ENCODE assay signal across 8 cellular contexts in the genomic region with DNA sequence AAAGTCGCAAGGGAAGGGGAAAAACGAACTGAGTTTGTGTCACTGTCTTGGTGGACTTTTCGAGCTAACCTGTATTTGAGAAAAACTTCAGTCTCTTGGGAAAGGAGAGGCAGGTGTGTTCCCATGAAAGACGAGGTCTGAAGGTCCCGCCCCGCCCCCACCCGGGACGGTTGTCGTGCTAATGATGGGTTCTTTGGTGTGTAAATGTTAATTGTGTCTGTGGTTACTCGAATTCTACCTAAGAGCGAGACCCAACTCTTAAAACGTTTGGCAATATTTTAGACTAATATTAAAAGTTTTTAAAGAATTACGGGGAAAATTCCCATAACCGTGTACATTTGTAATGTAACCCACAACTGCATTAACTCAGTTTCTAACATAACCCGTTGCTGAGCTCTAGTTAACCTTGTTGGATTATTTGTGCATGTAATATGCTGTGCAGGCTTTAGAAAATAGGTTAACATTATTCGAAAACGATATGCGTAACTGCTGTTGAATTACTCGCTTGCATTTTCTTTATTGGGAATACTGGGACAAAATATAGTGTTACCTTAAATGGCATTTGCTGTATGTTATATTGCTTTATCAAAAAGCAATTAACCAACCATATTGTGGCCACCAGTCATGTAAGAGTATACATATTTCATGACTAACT. TPM values are rescaled to one million over a fixed set of nuclear protein-coding genes. Genes with fewer than 3 reads are reported as not detected.
DNase-seq lines count a peak whose midpoint lies in the region; ATAC-seq and TF ChIP-seq lines count a peak whose summit lies in the region.

No MANE protein-coding gene starts in this region.

- H3K4me1 Mint-ChIP-seq in activated naive CD4-positive, alpha-beta T cell treated with anti-CD3 and anti-CD28 coated beads, Interleukin-2, amount 50 U/mL, for 24 hours, result peaks cover 29% of the 10 kb centered on the region

- peaks cover 25% of the 10 kb centered on the region for H3K27me3 ChIP-seq in iPS-18a (ENCODE audit: control insufficient read depth, insufficient read depth, low read length)
- peaks cover 0 to 9% (median 0%) of the 10 kb centered on the region in 7 donors for H3K27me3 ChIP-seq in spleen (replicated peaks in 1 of 7)

- no peak for ATAC-seq in HG03139 (IDR thresholded peaks at IDR 0.05; ENCODE audit: unreplicated experiment)
- ATAC-seq in HG02678 (IDR thresholded peaks at IDR 0.05; ENCODE audit: unreplicated experiment), result no peak
- no peak for ATAC-seq in GM19324 (IDR thresholded peaks at IDR 0.05; ENCODE audit: low FRiP score, unreplicated experiment)

- H3K36me3 ChIP-seq in iPS-18a (ENCODE audit: control insufficient read depth, low read depth, low read length) (no peaks in the 10 kb centered on the region), spleen (no peaks in the 10 kb centered on the region)

- H3K9me3 ChIP-seq in iPS-18a (ENCODE audit: control insufficient read depth, low read depth, low read length) (no peaks in the 10 kb centered on the region), spleen (no peaks in the 10 kb centered on the region)

- no peaks in the 10 kb centered on the region for H3K36me3 Mint-ChIP-seq in activated naive CD4-positive, alpha-beta T cell treated with anti-CD3 and anti-CD28 coated beads, Interleukin-2, amount 50 U/mL, for 24 hours

- no peaks in the 10 kb centered on the region for H3K9me3 Mint-ChIP-seq in activated naive CD4-positive, alpha-beta T cell treated with anti-CD3 and anti-CD28 coated beads, Interleukin-2, amount 50 U/mL, for 24 hours

- TF ChIP-seq POLR2A in spleen (IDR thresholded peaks at IDR 0.05), result no peak

- WGBS in spleen, 5 donors, result 29 to 33% (median 33%) methylated on average over 19 of the region's 19 CpGs

- no peak for TF ChIP-seq CTCF in spleen (IDR thresholded peaks at IDR 0.05 in 8 of 11, conservative IDR thresholded peaks at IDR 0.05 in 3 of 11)

- peak overlapping the region; percentile 83 for H3K9ac ChIP-seq in iPS-18a (ENCODE audit: low read length)

- intact Hi-C loops in spleen (cut with DNase I; ENCODE audit: low total_unique reads), result no loop called here

- H3K27ac ChIP-seq in iPS-18a (ENCODE audit: low read length) (peak overlapping the region; percentile 77), spleen (peak overlapping the region in 7 of 8 donors; percentile 73 to 84 (median 80))

- H3K4me3 Mint-ChIP-seq in activated naive CD4-positive, alpha-beta T cell treated with anti-CD3 and anti-CD28 coated beads, Interleukin-2, amount 50 U/mL, for 24 hours, result peak overlapping the region; percentile 83

- H3K4me1 ChIP-seq in iPS-18a (ENCODE audit: control insufficient read depth, low read depth, low read length), result peaks cover 21% of the 10 kb centered on the region
- peaks cover 0 to 27% (median 14%) of the 10 kb centered on the region in 6 donors for H3K4me1 ChIP-seq in spleen

- no peak overlapping the region for H3K27ac Mint-ChIP-seq in activated naive CD4-positive, alpha-beta T cell treated with anti-CD3 and anti-CD28 coated beads, Interleukin-2, amount 50 U/mL, for 24 hours

- peak; percentile 29 for DNase-seq in DMS53 treated with DMSO at 0.1 percent for 48 hours (lab: John Stamatoyannopoulos, UW; ENCODE audit: unreplicated experiment)
- DNase-seq in HPDE6-E6E7 (ENCODE audit: extremely low spot score), result peak; percentile 16
- no peak for DNase-seq in spleen

- no peaks in the 10 kb centered on the region for H3K27me3 Mint-ChIP-seq in activated naive CD4-positive, alpha-beta T cell treated with anti-CD3 and anti-CD28 coated beads, Interleukin-2, amount 50 U/mL, for 24 hours

- peak overlapping the region; percentile 94 for H3K4me3 ChIP-seq in iPS-18a (ENCODE audit: low read length)
- H3K4me3 ChIP-seq in spleen, result peak overlapping the region; percentile 75 to 96 (median 90)

RNA-seq across cellular contexts. Expression of a gene that starts 0.8 kb away (rescaled TPM):
- 10 to 100 TPM in 2 of 7 donors, 1 to 10 TPM in 5; 7.1 to 10.5 (median 9.6) TPM for total RNA-seq in spleen
- polyA plus RNA-seq in spleen, result 1 to 10 TPM in 2 of 3 donors, under 1 TPM in 1; 0.97 to 2.2 (median 1.7) TPM
